8 cellular contexts compared by ENCODE assay signal in genomic region chr3:159829056-159829995, GRCh38. TPM values are rescaled to one million over a fixed set of nuclear protein-coding genes. Genes with fewer than 3 reads are reported as not detected.
DNase-seq lines count a peak whose midpoint lies in the region; ATAC-seq and TF ChIP-seq lines count a peak whose summit lies in the region.

No MANE protein-coding gene starts in this region.

- ATAC-seq in esophagus mucosa (peak; percentile 83), gastrocnemius medialis (peak; percentile 53), GM19395 (IDR thresholded peaks at IDR 0.05; ENCODE audit: unreplicated experiment) (no peak)

- no peaks in the 10 kb centered on the region for H3K79me2 ChIP-seq in Karpas-422 (ENCODE audit: low read length)

- H3K36me3 Mint-ChIP-seq in activated naive CD4-positive, alpha-beta T cell treated with anti-CD3 and anti-CD28 coated beads for 36 hours (ENCODE audit: low read depth): no peaks in the 10 kb centered on the region

- no peaks in the 10 kb centered on the region for H3K9me3 Mint-ChIP-seq in activated naive CD4-positive, alpha-beta T cell treated with anti-CD3 and anti-CD28 coated beads for 36 hours

- no peak for TF ChIP-seq CTCF in HEK293 (tag by site-specific recombination; IDR thresholded peaks at IDR 0.05)
- TF ChIP-seq CTCF in gastrocnemius medialis (IDR thresholded peaks at IDR 0.05 in 4 of 5, conservative IDR thresholded peaks at IDR 0.05 in 1 of 5): no peak

- H3K4me3 ChIP-seq in HEK293 (ENCODE audit: low read depth, low read length) (no peak overlapping the region), gastrocnemius medialis (peak overlapping the region; percentile 17 to 51 (median 24)), Karpas-422 (ENCODE audit: low read length) (no peak overlapping the region)

- peak overlapping the region; percentile 55 for H3K27ac ChIP-seq in HEK293 (ENCODE audit: extremely low read depth, low read depth, low read length)
- H3K27ac ChIP-seq in gastrocnemius medialis: peak overlapping the region; percentile 80 to 84 (median 82)
- no peak overlapping the region for H3K27ac ChIP-seq in Karpas-422 (ENCODE audit: low read length)

- H3K4me2 ChIP-seq in Karpas-422 (ENCODE audit: low read depth, low read length, poor library complexity, severe bottlenecking): no peak overlapping the region

- H3K4me3 Mint-ChIP-seq in activated naive CD4-positive, alpha-beta T cell treated with anti-CD3 and anti-CD28 coated beads for 36 hours: no peak overlapping the region

- H3K27me3 Mint-ChIP-seq in activated naive CD4-positive, alpha-beta T cell treated with anti-CD3 and anti-CD28 coated beads for 36 hours (ENCODE audit: low read depth): peaks cover 2% of the 10 kb centered on the region

- H3K36me3 ChIP-seq in HEK293 (ENCODE audit: control insufficient read depth in 2 of 2, insufficient read depth in 1 of 2, low read length in 2 of 2) (no peaks in the 10 kb centered on the region), gastrocnemius medialis (no peaks in the 10 kb centered on the region), Karpas-422 (ENCODE audit: insufficient read depth, low read length) (no peaks in the 10 kb centered on the region)

- no peaks in the 10 kb centered on the region for H3K4me1 Mint-ChIP-seq in activated naive CD4-positive, alpha-beta T cell treated with anti-CD3 and anti-CD28 coated beads for 36 hours (ENCODE audit: low read depth)

- H3K27ac Mint-ChIP-seq in activated naive CD4-positive, alpha-beta T cell treated with anti-CD3 and anti-CD28 coated beads for 36 hours: no peak overlapping the region

- peaks cover 21% of the 10 kb centered on the region; the same call in 1 of the 2 replicates for H3K4me1 ChIP-seq in HEK293 (ENCODE audit: control insufficient read depth, insufficient read depth, low read length)
- H3K4me1 ChIP-seq in gastrocnemius medialis: peaks cover 28 to 41% of the 10 kb centered on the region in 2 donors
- H3K4me1 ChIP-seq in Karpas-422 (ENCODE audit: low read length): no peaks in the 10 kb centered on the region

- H3K9me3 ChIP-seq in HEK293 (ENCODE audit: control insufficient read depth, insufficient read depth, low read depth, low read length) (no peaks in the 10 kb centered on the region), gastrocnemius medialis (no peaks in the 10 kb centered on the region), Karpas-422 (ENCODE audit: low read length) (no peaks in the 10 kb centered on the region)

- in situ Hi-C loops in gastrocnemius medialis (cut with MboI; ENCODE audit: low sequenced_read_pairs in 4 of 4): loop anchor here (5.0 to 10.0 kb wide), 5 partner anchors 53 to 178 kb away; no protein-coding TSS in a partner anchor

- peak; percentile 96 for DNase-seq in NCI-H69 (lab: John Stamatoyannopoulos, UW)
- peak; percentile 59 to 75 for DNase-seq in gastrocnemius medialis
- no peak for DNase-seq in Karpas-422
- no peak for DNase-seq in activated naive CD4-positive, alpha-beta T cell treated with anti-CD3 and anti-CD28 coated beads for 36 hours
- DNase-seq in NAMALWA (ENCODE audit: low spot score): no peak

- intact Hi-C loops in gastrocnemius medialis (cut with DNase I; ENCODE audit: low total_unique reads): loop anchor here (1.0 to 10.0 kb wide), 3 partner anchors 27 to 735 kb away; partner anchors contain the start of gene KPNA4
- intact Hi-C loops in activated naive CD4-positive, alpha-beta T cell treated with anti-CD3 and anti-CD28 coated beads for 36 hours (cut with micrococcal nuclease): loop anchor here (2.0 kb wide), 1 partner anchor 67 kb away; no protein-coding TSS in a partner anchor

- POLR2A ChIA-PET in HEK293 (lab: Yijun Ruan, JAX): interaction anchor here (0.5 to 1.1 kb wide), 2 partner anchors 15 to 64 kb away, joined by 4 to 5 read pairs; no protein-coding TSS in a partner anchor

- CTCF ChIA-PET in HEK293 (lab: Yijun Ruan, JAX): interaction anchor here (0.6 to 6.3 kb wide), 30 partner anchors 9 to 866 kb away, joined by 3 to 45 read pairs (median 5); no protein-coding TSS in a partner anchor
- CTCF ChIA-PET in activated naive CD4-positive, alpha-beta T cell treated with anti-CD3 and anti-CD28 coated beads for 36 hours (lab: Charles Lee): interaction anchor here (0.7 to 2.0 kb wide), 6 partner anchors 9 to 173 kb away, joined by 3 to 8 read pairs (median 4); no protein-coding TSS in a partner anchor

- H2AFZ ChIP-seq in Karpas-422 (ENCODE audit: low read length): no peak overlapping the region

- TF ChIP-seq POLR2A in gastrocnemius medialis (IDR thresholded peaks at IDR 0.05): no peak

- H3K9me2 ChIP-seq in Karpas-422 (replicated peaks; ENCODE audit: insufficient read depth, low read length): no peaks in the 10 kb centered on the region

- H4K20me1 ChIP-seq in Karpas-422 (ENCODE audit: insufficient read depth, low read depth, low read length): no peaks in the 10 kb centered on the region

- H3K9ac ChIP-seq in Karpas-422 (ENCODE audit: low read length): no peak overlapping the region

- H3K27me3 ChIP-seq in gastrocnemius medialis (no peaks in the 10 kb centered on the region), Karpas-422 (ENCODE audit: low read length) (no peaks in the 10 kb centered on the region)

TF ChIP-seq in HEK293, 187 proteins besides CTCF, POLR2A, EP300 and RAD21 (continues in another document):
- no peak for TF ChIP-seq ZNF777 (tag by site-specific recombination; IDR thresholded peaks at IDR 0.05; ENCODE audit: borderline replicate concordance)
- no peak for TF ChIP-seq ZNF146 (tag by site-specific recombination; IDR thresholded peaks at IDR 0.05)
- peak; percentile 74 for TF ChIP-seq ZBTB8A (tag by site-specific recombination; IDR thresholded peaks at IDR 0.05)
- TF ChIP-seq ZNF10 (tag by site-specific recombination; IDR thresholded peaks at IDR 0.05): no peak
- TF ChIP-seq ZNF19 (tag by site-specific recombination; IDR thresholded peaks at IDR 0.05; ENCODE audit: low read depth): 0 out of 2 replicates have a peak, but pooled peaks have one; percentile 69
- peak; percentile 74; the same call in 1 of the 2 replicates for TF ChIP-seq ZNF391 (tag by site-specific recombination; IDR thresholded peaks at IDR 0.05; ENCODE audit: borderline replicate concordance, low read depth)
- peak; percentile 85; the same call in 1 of the 2 replicates for TF ChIP-seq ZNF24 (tag by site-specific recombination; IDR thresholded peaks at IDR 0.05)
- TF ChIP-seq ZNF792 (tag by site-specific recombination; IDR thresholded peaks at IDR 0.05): peak; percentile 20; the same call in 1 of the 2 replicates
- TF ChIP-seq IKZF3 (tag by site-specific recombination; IDR thresholded peaks at IDR 0.05): peak; percentile 86
- peak; percentile 93 for TF ChIP-seq ZNF843 (tag by site-specific recombination; IDR thresholded peaks at IDR 0.05)
- no peak for TF ChIP-seq ZNF518A (tag by site-specific recombination; conservative IDR thresholded peaks at IDR 0.05; ENCODE audit: low read depth)
- peak; percentile 62; the same call in 1 of the 2 replicates for TF ChIP-seq PRDM1 (tag by site-specific recombination; IDR thresholded peaks at IDR 0.05)
- peak; percentile 30 for TF ChIP-seq GFI1B (tag by site-specific recombination; IDR thresholded peaks at IDR 0.05)

RNA-seq across cellular contexts. Expression of gene SCHIP1, which starts 10.3 kb away (rescaled TPM):
- total RNA-seq in esophagus mucosa (1.00 TPM), gastrocnemius medialis (100 to 1,000 TPM in 1 of 4 donors, 10 to 100 TPM in 3; 36.8 to 325 (median 85.6) TPM)
- not detected in 2 replicates for total RNA-seq in Karpas-422 (2014; rRNA removed; shearing (Covaris generic); ENCODE audit: low replicate concordance)
- total RNA-seq in activated naive CD4-positive, alpha-beta T cell treated with anti-CD3 and anti-CD28 coated beads for 36 hours: not detected

Comparison
In these comparisons a context has a peak if more than half of its experiments do, and no peak if none do; other contexts are left out.
1. H3K4me3 ChIP-seq: peak in gastrocnemius medialis (4 of 4); none in HEK293 (single experiment) and Karpas-422 (single experiment).
2. DNase-seq: peak in NCI-H69 (single experiment) and gastrocnemius medialis (2 of 2); none in Karpas-422 (single experiment), activated naive CD4-positive, alpha-beta T cell treated with anti-CD3 and anti-CD28 coated beads for 36 hours (single experiment) and NAMALWA (single experiment).
3. RNA of gene SCHIP1, which starts 10.3 kb away (total RNA-seq): 36.8 to 325 TPM in gastrocnemius medialis; 1.00 TPM in esophagus mucosa (single experiment), not detected in activated naive CD4-positive, alpha-beta T cell treated with anti-CD3 and anti-CD28 coated beads for 36 hours and not detected in Karpas-422; every median in the first group is over 10 times any median in the second.